ENCODE assay signal across 10 cellular contexts in genomic region chr20:1734269-1734858, GRCh38.
DNase-seq lines count a peak whose midpoint lies in the region; ATAC-seq and TF ChIP-seq lines count a peak whose summit lies in the region.
"Had no signal": no experiment of that assay in that cellular context is flagged by ENCODE, and none has a peak within 500 bp of the region (broad histone marks: within the 10 kb centered on the region; RNA-seq: fewer than 3 reads in every experiment).

No MANE protein-coding gene starts in this region.

- no TSS peak for BruUV-seq in PC-3 (replicated peaks; lab: Mats Ljungman, UMichigan)

- no peaks in the 10 kb centered on the region for H3K36me3 ChIP-seq in PC-3 (ENCODE audit: low read depth, low read length)
- H3K36me3 ChIP-seq in MG63 = no peaks in the 10 kb centered on the region
- H3K36me3 ChIP-seq: adrenal gland had no signal

- H3K9me2 ChIP-seq in PC-3 (replicated peaks; ENCODE audit: low read length) = no peaks in the 10 kb centered on the region

- POLR2A ChIA-PET in PC-3 (lab: Charles Lee; ENCODE audit: unreplicated experiment) = no interaction called here

- no peaks in the 10 kb centered on the region for H3K79me2 ChIP-seq in PC-3 (ENCODE audit: low read length)

- TF ChIP-seq CTCF in PC-3 (conservative IDR thresholded peaks at IDR 0.05; ENCODE audit: low read depth, low read length) (peak; percentile 84), epithelial cell of proximal tubule (conservative IDR thresholded peaks at IDR 0.05; ENCODE audit: low read depth, low read length) (peak; percentile 52)

- H3K27ac ChIP-seq in PC-3 (ENCODE audit: low read length) = peak overlapping the region; percentile 62
- H3K27ac ChIP-seq: adrenal gland had no signal

- ATAC-seq in PC-3 (peak; percentile 97), HG02610 (IDR thresholded peaks at IDR 0.05; ENCODE audit: unreplicated experiment) (no peak)

- DNase-seq in A172 (ENCODE audit: low spot score) = peak; percentile 49
- peak; percentile 34 for DNase-seq in GM03348 (ENCODE audit: low spot score)
- peak; percentile 79 for DNase-seq in PC-3
- DNase-seq in epithelial cell of proximal tubule (ENCODE audit: low read depth) = no peak
- no peak for DNase-seq in NCI-H446 treated with DMSO at 0.1 percent for 48 hours (lab: John Stamatoyannopoulos, UW)
- DNase-seq in NCI-H2107 treated with DMSO at 0.1 percent for 48 hours (lab: John Stamatoyannopoulos, UW; ENCODE audit: unreplicated experiment) = no peak
- no peak for DNase-seq in MG63
- DNase-seq: NCI-H1930 had no signal

- peak overlapping the region; percentile 20; the same call in 1 of the 2 replicates for H2AFZ ChIP-seq in PC-3 (ENCODE audit: low read length)

- peaks cover 19% of the 10 kb centered on the region for H3K4me1 ChIP-seq in PC-3 (ENCODE audit: insufficient read depth, low read length)
- H3K4me1 ChIP-seq: adrenal gland had no signal

- peak overlapping the region; percentile 18; the same call in 1 of the 2 replicates for H3K4me2 ChIP-seq in PC-3 (ENCODE audit: low read length)

- H3K4me3 ChIP-seq in PC-3 (ENCODE audit: low read length) = no peak overlapping the region
- no peak overlapping the region for H3K4me3 ChIP-seq in epithelial cell of proximal tubule (ENCODE audit: low read depth, low read length)
- no peak overlapping the region for H3K4me3 ChIP-seq in MG63
- H3K4me3 ChIP-seq: adrenal gland had no signal

- no peaks in the 10 kb centered on the region for H3K27me3 ChIP-seq in PC-3 (ENCODE audit: low read length)
- H3K27me3 ChIP-seq in MG63 = no peaks in the 10 kb centered on the region

- H3K9me3 ChIP-seq in PC-3 (ENCODE audit: low read length) (no peaks in the 10 kb centered on the region), MG63 (no peaks in the 10 kb centered on the region)
- H3K9me3 ChIP-seq: adrenal gland had no signal

- no peaks in the 10 kb centered on the region for H4K20me1 ChIP-seq in PC-3 (ENCODE audit: low read length)

- peak overlapping the region; percentile 30 for H3K9ac ChIP-seq in PC-3 (ENCODE audit: low read length)

- intact Hi-C loops in PC-3 (cut with micrococcal nuclease) = loop anchor here (1.0 to 5.0 kb wide), 4 partner anchors 16 to 225 kb away; no protein-coding TSS in a partner anchor

- no peaks in the 10 kb centered on the region for H3F3A ChIP-seq in PC-3 (ENCODE audit: low read length, unreplicated experiment)

- CTCF ChIA-PET in PC-3 (lab: Charles Lee) = interaction anchor here (0.6 to 2.0 kb wide), 3 partner anchors 208 to 230 kb away, joined by 3 to 27 read pairs (median 9); no protein-coding TSS in a partner anchor

Comparison
In these comparisons a context has a peak if more than half of its experiments do, and no peak if none do; other contexts are left out.
1. DNase-seq: peak in A172 (single experiment), GM03348 (single experiment) and PC-3 (single experiment); none in epithelial cell of proximal tubule (single experiment), NCI-H446 treated with DMSO at 0.1 percent for 48 hours (single experiment), NCI-H2107 treated with DMSO at 0.1 percent for 48 hours (single experiment) and MG63 (single experiment).